Comparison of ENCODE assay signal across 22 cellular contexts in genomic region chr4:25169446-25169845, GRCh38.
"Had no signal": no experiment of that assay in that cellular context is flagged by ENCODE, and none has a peak within 500 bp of the region (broad histone marks: within the 10 kb centered on the region; RNA-seq: fewer than 3 reads in every experiment).

No MANE protein-coding gene starts in this region.

- H3K36me3 ChIP-seq: SJCRH30 had no signal

- H3K4me3 ChIP-seq: SJCRH30 had no signal

- ATAC-seq: HepG2, Right ventricle myocardium inferior, SK-N-SH treated with all-trans-retinoic acid at 6 μM for 48 hours had no signal

- DNase-seq: IMR-90, Karpas-422, KG1, MM.1S, NCI-H1092 treated with DMSO at 0.1 percent for 48 hours, NCI-H1436, NCI-H187, NCI-H2029, NCI-H2081 treated with DMSO at 0.1 percent for 48 hours, NCI-H2171, NCI-H226, NCI-H446, NCI-H510A, NCI-H524 treated with DMSO at 0.1 percent for 48 hours, NCI-H69, NCI-H774, RPMI8226, SHP77 treated with DMSO at 0.1 percent for 48 hours, SJCRH30 had no signal

- FAIRE-seq: HepG2 had no signal

- H3K27me3 ChIP-seq: SJCRH30 had no signal

- H3K27ac ChIP-seq: SJCRH30 had no signal

- H3K9me3 ChIP-seq: SJCRH30 had no signal
